In the genomic region with DNA sequence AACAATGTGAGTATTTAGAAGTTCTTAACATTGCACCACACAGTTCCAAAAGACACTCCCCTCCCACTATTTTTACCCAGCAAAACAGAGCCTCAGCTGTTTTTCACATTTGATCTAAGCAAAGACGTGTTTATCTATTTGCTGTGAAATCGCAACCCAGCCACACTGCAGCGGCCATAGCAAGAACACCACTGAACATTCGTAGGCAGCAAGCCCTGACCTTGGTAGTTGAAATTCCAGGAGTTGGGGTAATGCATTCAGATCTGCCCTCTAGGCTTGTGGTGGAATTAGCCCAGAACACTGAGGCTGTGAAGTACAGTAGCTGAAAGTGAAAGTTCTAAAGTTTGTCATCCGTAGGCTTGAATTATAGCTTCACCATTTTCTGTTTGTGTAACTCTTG, we compare ENCODE assay signal across 23 cellular contexts. TPM values are rescaled to one million over a fixed set of nuclear protein-coding genes. Genes with fewer than 3 reads are reported as not detected.
"Had no signal": no experiment of that assay in that cellular context is flagged by ENCODE, and none has a peak within 500 bp of the region (broad histone marks: within the 10 kb centered on the region; RNA-seq: fewer than 3 reads in every experiment).

No MANE protein-coding gene starts in this region.

- DNase-seq: activated CD4-positive, alpha-beta memory T cell treated with anti-CD3 and anti-CD28 coated beads for 36 hours; activated CD8-positive, alpha-beta memory T cell treated with anti-CD3 and anti-CD28 coated beads, Interleukin-2, amount 10 ng/mL, durations not matched to agents 7 days and 5 days; activated naive CD4-positive, alpha-beta T cell treated with anti-CD3 and anti-CD28 coated beads for 36 hours; activated T-cell treated with anti-CD3 and anti-CD28 coated beads, Interleukin-2, amount 50 U/mL, for 1 hour; cerebellar nuclear complex; effector CD4-positive, alpha-beta T cell; esophagus squamous epithelium; left cardiac atrium; stimulated activated CD4-positive, alpha-beta T cell treated with anti-CD3 and anti-CD28 coated beads, Interleukin-12 subunit alpha, Interleukin-12 subunit beta, amount 100 ng/mL, for 4 hours; stimulated activated CD4-positive, alpha-beta T cell treated with anti-CD3 and anti-CD28 coated beads, Interleukin-2, amount 100 ng/mL, for 24 hours; stimulated activated naive CD4-positive, alpha-beta T cell treated with Interleukin-2 at 50 U/mL for 16 hours; tibial artery had no signal

- H3K9me3 Mint-ChIP-seq: activated CD4-positive, alpha-beta memory T cell treated with anti-CD3 and anti-CD28 coated beads for 36 hours; activated naive CD4-positive, alpha-beta T cell treated with anti-CD3 and anti-CD28 coated beads for 36 hours; activated T-helper 2 cell treated with anti-CD3 and anti-CD28 coated beads, Interferon-gamma antibody, Interleukin-2, Interleukin-4, amounts not matched to agents 10 μg/mL and 5 μg/mL and 100 μg/mL, durations not matched to agents 14 hours and 24 hours and 36 hours; T-helper 2 cell treated with Interferon-gamma antibody and Interleukin-4, amounts not matched to agents 5 μg/mL and 100 μg/mL, for 36 hours had no signal

- H3K36me3 ChIP-seq: esophagus squamous epithelium, tibial artery had no signal

- ATAC-seq: activated CD8-positive, alpha-beta memory T cell treated with anti-CD3 and anti-CD28 coated beads, Interleukin-2, amount 10 ng/mL, durations not matched to agents 7 days and 5 days; left cardiac atrium; natural killer cell treated with Interleukin-12 subunit alpha and Interleukin-12 subunit beta and Interleukin-15 and Interleukin-18, amount 100 ng/mL, for 72 hours had no signal

- H3K27me3 ChIP-seq: tibial artery had no signal

- H3K4me3 ChIP-seq: esophagus squamous epithelium, tibial artery had no signal

- H3K36me3 Mint-ChIP-seq: activated CD4-positive, alpha-beta memory T cell treated with anti-CD3 and anti-CD28 coated beads for 36 hours; activated CD8-positive, alpha-beta memory T cell treated with anti-CD3 and anti-CD28 coated beads, Interleukin-2, amount 10 ng/mL, durations not matched to agents 7 days and 5 days; natural killer cell treated with Interleukin-12 subunit alpha and Interleukin-12 subunit beta and Interleukin-15 and Interleukin-18, amount 100 ng/mL, for 72 hours had no signal

- H3K27ac ChIP-seq: esophagus squamous epithelium, tibial artery had no signal

- H3K9me3 ChIP-seq: esophagus squamous epithelium, tibial artery had no signal

- H3K27ac Mint-ChIP-seq: activated CD4-positive, alpha-beta memory T cell treated with anti-CD3 and anti-CD28 coated beads for 36 hours; activated CD8-positive, alpha-beta memory T cell treated with anti-CD3 and anti-CD28 coated beads, Interleukin-2, amount 10 ng/mL, durations not matched to agents 7 days and 5 days; activated naive CD4-positive, alpha-beta T cell treated with anti-CD3 and anti-CD28 coated beads for 36 hours; activated T-helper 2 cell treated with anti-CD3 and anti-CD28 coated beads, Interferon-gamma antibody, Interleukin-2, Interleukin-4, amounts not matched to agents 10 μg/mL and 5 μg/mL and 100 μg/mL, durations not matched to agents 14 hours and 24 hours and 36 hours; natural killer cell treated with Interleukin-12 subunit alpha and Interleukin-12 subunit beta and Interleukin-15 and Interleukin-18, amount 100 ng/mL, for 72 hours; T-helper 2 cell treated with Interferon-gamma antibody and Interleukin-4, amounts not matched to agents 5 μg/mL and 100 μg/mL, for 36 hours had no signal

- H3K4me3 Mint-ChIP-seq: activated CD4-positive, alpha-beta memory T cell treated with anti-CD3 and anti-CD28 coated beads for 36 hours; activated CD8-positive, alpha-beta memory T cell treated with anti-CD3 and anti-CD28 coated beads, Interleukin-2, amount 10 ng/mL, durations not matched to agents 7 days and 5 days; activated naive CD4-positive, alpha-beta T cell treated with anti-CD3 and anti-CD28 coated beads for 36 hours; natural killer cell treated with Interleukin-12 subunit alpha and Interleukin-12 subunit beta and Interleukin-15 and Interleukin-18, amount 100 ng/mL, for 72 hours; T-helper 2 cell treated with Interferon-gamma antibody and Interleukin-4, amounts not matched to agents 5 μg/mL and 100 μg/mL, for 36 hours had no signal

- H3K4me1 ChIP-seq: esophagus squamous epithelium, tibial artery had no signal

- FAIRE-seq: astrocyte, bronchial epithelial cell, TTC549 had no signal

- H3K4me1 Mint-ChIP-seq: activated CD8-positive, alpha-beta memory T cell treated with anti-CD3 and anti-CD28 coated beads, Interleukin-2, amount 10 ng/mL, durations not matched to agents 7 days and 5 days had no signal

RNA-seq across cellular contexts. Expression of gene SLC24A5, which starts 17.1 kb away (rescaled TPM):
- total RNA-seq: activated CD4-positive, alpha-beta memory T cell treated with anti-CD3 and anti-CD28 coated beads for 36 hours; activated CD8-positive, alpha-beta memory T cell treated with anti-CD3 and anti-CD28 coated beads, Interleukin-2, amount 10 ng/mL, durations not matched to agents 7 days and 5 days; activated naive CD4-positive, alpha-beta T cell treated with anti-CD3 and anti-CD28 coated beads for 36 hours; activated T-helper 2 cell treated with anti-CD3 and anti-CD28 coated beads, Interferon-gamma antibody, Interleukin-2, Interleukin-4, amounts not matched to agents 10 μg/mL and 5 μg/mL and 100 μg/mL, durations not matched to agents 14 hours and 24 hours and 36 hours; astrocyte; bronchial epithelial cell; esophagus squamous epithelium; fibroblast of villous mesenchyme; glomerular endothelial cell; left cardiac atrium; mesenteric fat pad; natural killer cell treated with Interleukin-12 subunit alpha and Interleukin-12 subunit beta and Interleukin-15 and Interleukin-18, amount 100 ng/mL, for 72 hours; subcutaneous adipose tissue had no signal
- polyA plus RNA-seq: urinary bladder had no signal
